ENCODE assay signal across 15 cellular contexts in the genomic region with DNA sequence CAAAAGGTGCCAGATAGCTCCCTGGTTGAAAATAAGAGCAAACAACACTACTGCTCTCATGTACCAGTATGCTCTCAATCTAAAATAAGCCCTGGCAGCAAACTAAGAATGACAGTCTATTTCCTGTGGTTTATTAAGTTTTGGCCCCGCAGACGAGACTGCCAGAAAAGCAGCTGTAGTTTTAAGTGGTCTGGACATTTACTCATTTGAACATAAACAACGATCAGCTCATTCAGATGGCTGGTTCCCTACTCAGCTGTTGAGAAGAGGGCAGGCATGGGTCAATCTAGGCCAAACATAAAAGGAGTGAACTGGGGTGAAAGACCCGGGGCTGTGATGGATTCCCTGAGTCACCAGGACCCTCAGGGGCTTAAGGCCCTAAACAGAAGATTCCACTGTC. TPM values are rescaled to one million over a fixed set of nuclear protein-coding genes. Genes with fewer than 3 reads are reported as not detected.
A peak's percentile ranks its signal among the peaks of the same experiment; 100 is the strongest.
DNase-seq lines count a peak whose midpoint lies in the region; ATAC-seq and TF ChIP-seq lines count a peak whose summit lies in the region.
"Had no signal": no experiment of that assay in that cellular context is flagged by ENCODE, and none has a peak within 500 bp of the region (broad histone marks: within the 10 kb centered on the region; RNA-seq: fewer than 3 reads in every experiment).

No MANE protein-coding gene starts in this region.

- no peaks in the 10 kb centered on the region for H3K79me2 ChIP-seq in mammary epithelial cell (ENCODE audit: insufficient read depth, low read length)

- H4K20me1 ChIP-seq in mammary epithelial cell (ENCODE audit: insufficient read depth, low read length): peaks cover 2% of the 10 kb centered on the region

- peaks cover 31% of the 10 kb centered on the region for H3K27me3 Mint-ChIP-seq in type B pancreatic cell
- H3K27me3 Mint-ChIP-seq in stimulated activated naive B cell treated with anti-CD40 and anti-IgM and Interleukin-4, amounts not matched to agents 10 μg/mL and 1 μg/mL and 100 μg/mL, for 72 hours: peaks cover 54 to 69% of the 10 kb centered on the region in 2 donors

- no peak for TF ChIP-seq CTCF in breast epithelium (IDR thresholded peaks at IDR 0.05)
- no peak for TF ChIP-seq CTCF in mammary epithelial cell (conservative IDR thresholded peaks at IDR 0.05 in 1 of 2, IDR thresholded peaks at IDR 0.05 in 1 of 2; ENCODE audit: extremely low read depth in 1 of 2, insufficient read depth in 1 of 2, low read depth in 1 of 2, low read length in 2 of 2)
- no peak for TF ChIP-seq CTCF in type B pancreatic cell (conservative IDR thresholded peaks at IDR 0.05)

- BruUV-seq in mammary epithelial cell (replicated peaks; lab: Mats Ljungman, UMichigan): no TSS peak

- CTCF ChIA-PET in mammary epithelial cell (lab: Charles Lee; ENCODE audit: low non-redundant PET): no interaction called here

- H3K27ac ChIP-seq in breast epithelium: peak overlapping the region; percentile 73 to 84
- no peak overlapping the region for H3K27ac ChIP-seq in mammary epithelial cell (ENCODE audit: insufficient read depth, low read depth, low read length)

- H3K9me3 Mint-ChIP-seq in type B pancreatic cell: no peaks in the 10 kb centered on the region
- H3K9me3 Mint-ChIP-seq in stimulated activated naive B cell treated with anti-CD40 and anti-IgM and Interleukin-4, amounts not matched to agents 10 μg/mL and 1 μg/mL and 100 μg/mL, for 72 hours: no peaks in the 10 kb centered on the region
- H3K9me3 Mint-ChIP-seq: activated B cell treated with CpG ODN at 0.5 μM for 24 hours had no signal

- H3K9me3 ChIP-seq in breast epithelium (no peaks in the 10 kb centered on the region), mammary epithelial cell (replicated peaks; ENCODE audit: insufficient read depth, low read length) (peaks cover 2% of the 10 kb centered on the region)

- peak; percentile 44 for ATAC-seq in SK-N-SH treated with all-trans-retinoic acid at 6 μM for 48 hours
- no peak for ATAC-seq in stimulated activated naive B cell treated with anti-CD40 and anti-IgM and Interleukin-4, amounts not matched to agents 10 μg/mL and 1 μg/mL and 100 μg/mL, for 72 hours (replicated peaks)
- ATAC-seq in left lobe of liver: no peak
- ATAC-seq: sciatic nerve had no signal

- no peak overlapping the region for H3K27ac Mint-ChIP-seq in type B pancreatic cell
- no peak overlapping the region for H3K27ac Mint-ChIP-seq in stimulated activated naive B cell treated with anti-CD40 and anti-IgM and Interleukin-4, amounts not matched to agents 10 μg/mL and 1 μg/mL and 100 μg/mL, for 72 hours
- H3K27ac Mint-ChIP-seq: activated B cell treated with CpG ODN at 0.5 μM for 24 hours had no signal

- H3K4me3 ChIP-seq in breast epithelium: no peak overlapping the region
- H3K4me3 ChIP-seq in mammary epithelial cell (replicated peaks in 1 of 3; ENCODE audit: insufficient read depth in 1 of 3, low read depth in 2 of 3, low read length in 3 of 3): no peak overlapping the region

- H3K4me1 Mint-ChIP-seq in type B pancreatic cell (ENCODE audit: unreplicated experiment): peaks cover 27% of the 10 kb centered on the region
- peaks cover 18 to 33% of the 10 kb centered on the region in 2 donors for H3K4me1 Mint-ChIP-seq in stimulated activated naive B cell treated with anti-CD40 and anti-IgM and Interleukin-4, amounts not matched to agents 10 μg/mL and 1 μg/mL and 100 μg/mL, for 72 hours

- H2AFZ ChIP-seq in mammary epithelial cell (ENCODE audit: low read depth, low read length): no peak overlapping the region

- H3K9ac ChIP-seq in mammary epithelial cell (ENCODE audit: insufficient read depth, low read length): no peak overlapping the region

- peaks cover 0 to 11% of the 10 kb centered on the region in 2 donors for H3K4me1 ChIP-seq in breast epithelium
- peaks cover 23% of the 10 kb centered on the region for H3K4me1 ChIP-seq in mammary epithelial cell (ENCODE audit: insufficient read depth, low read length)

- WGBS in mammary epithelial cell (ENCODE audit: low coverage, missing lambda C conversion rate): 8% methylated on average over 4 of the region's 4 CpGs

- no peak for DNase-seq in breast epithelium (ENCODE audit: low spot score in 2 of 2)
- no peak for DNase-seq in mammary epithelial cell
- peak; percentile 43 for DNase-seq in iris pigment epithelial cell (ENCODE audit: low read depth)
- no peak for DNase-seq in type B pancreatic cell (ENCODE audit: extremely low spot score, unreplicated experiment)
- no peak for DNase-seq in stimulated activated naive B cell treated with anti-CD40 and anti-IgM and Interleukin-4, amounts not matched to agents 10 μg/mL and 1 μg/mL and 100 μg/mL, for 72 hours
- DNase-seq in left lobe of liver (ENCODE audit: low spot score): no peak
- no peak for DNase-seq in MV-4-11 (lab: John Stamatoyannopoulos, UW)
- DNase-seq: ACHN, activated B cell treated with CpG ODN at 0.5 μM for 24 hours, DMS53, GOT3, NCI-H526 treated with DMSO at 0.1 percent for 48 hours had no signal

- in situ Hi-C loops in mammary epithelial cell (cut with MboI; ENCODE audit: low sequenced_read_pairs in 2 of 2): no loop called here

- H3K4me3 Mint-ChIP-seq in type B pancreatic cell: peak overlapping the region; percentile 36
- no peak overlapping the region for H3K4me3 Mint-ChIP-seq in stimulated activated naive B cell treated with anti-CD40 and anti-IgM and Interleukin-4, amounts not matched to agents 10 μg/mL and 1 μg/mL and 100 μg/mL, for 72 hours
- H3K4me3 Mint-ChIP-seq: activated B cell treated with CpG ODN at 0.5 μM for 24 hours had no signal

- H3K27me3 ChIP-seq in breast epithelium (no peaks in the 10 kb centered on the region), mammary epithelial cell (ENCODE audit: insufficient read depth, low read length) (peaks cover 32% of the 10 kb centered on the region)

- H3K4me2 ChIP-seq in mammary epithelial cell (ENCODE audit: insufficient read depth, low read depth, low read length): no peak overlapping the region

- TF ChIP-seq POLR2A in breast epithelium (IDR thresholded peaks at IDR 0.05): no peak

- dilution Hi-C loops in mammary epithelial cell (cut with HindIII; ENCODE audit: low sequenced_read_pairs): no loop called here

- intact Hi-C loops in breast epithelium (cut with DNase I; ENCODE audit: low total_unique reads): no loop called here
- intact Hi-C loops in mammary epithelial cell (cut with micrococcal nuclease): no loop called here

- H3K36me3 Mint-ChIP-seq in type B pancreatic cell: peaks cover 5% of the 10 kb centered on the region
- H3K36me3 Mint-ChIP-seq in stimulated activated naive B cell treated with anti-CD40 and anti-IgM and Interleukin-4, amounts not matched to agents 10 μg/mL and 1 μg/mL and 100 μg/mL, for 72 hours: no peaks in the 10 kb centered on the region

- H3K36me3 ChIP-seq in breast epithelium (no peaks in the 10 kb centered on the region), mammary epithelial cell (ENCODE audit: insufficient read depth, low read length) (no peaks in the 10 kb centered on the region)

TF ChIP-seq in SK-N-SH treated with all-trans-retinoic acid at 6 μM for 48 hours, 23 proteins besides CTCF, POLR2A, EP300 and RAD21 (continues in another document):
- TF ChIP-seq TOX (CRISPR knock-in tag; IDR thresholded peaks at IDR 0.05; ENCODE audit: borderline replicate concordance) (no peak), ZNF565 (CRISPR knock-in tag; conservative IDR thresholded peaks at IDR 0.05; ENCODE audit: low read depth) (no peak), ZNF8 (CRISPR knock-in tag; IDR thresholded peaks at IDR 0.05) (no peak; the same call in 1 of the 2 replicates), ZC3H10 (CRISPR knock-in tag; IDR thresholded peaks at IDR 0.05) (no peak), TCF4 (CRISPR knock-in tag; IDR thresholded peaks at IDR 0.05; ENCODE audit: borderline replicate concordance) (peak; percentile 94), ZNF70 (CRISPR knock-in tag; IDR thresholded peaks at IDR 0.05) (no peak; the same call in 1 of the 2 replicates)
- TF ChIP-seq, protein P1, sequence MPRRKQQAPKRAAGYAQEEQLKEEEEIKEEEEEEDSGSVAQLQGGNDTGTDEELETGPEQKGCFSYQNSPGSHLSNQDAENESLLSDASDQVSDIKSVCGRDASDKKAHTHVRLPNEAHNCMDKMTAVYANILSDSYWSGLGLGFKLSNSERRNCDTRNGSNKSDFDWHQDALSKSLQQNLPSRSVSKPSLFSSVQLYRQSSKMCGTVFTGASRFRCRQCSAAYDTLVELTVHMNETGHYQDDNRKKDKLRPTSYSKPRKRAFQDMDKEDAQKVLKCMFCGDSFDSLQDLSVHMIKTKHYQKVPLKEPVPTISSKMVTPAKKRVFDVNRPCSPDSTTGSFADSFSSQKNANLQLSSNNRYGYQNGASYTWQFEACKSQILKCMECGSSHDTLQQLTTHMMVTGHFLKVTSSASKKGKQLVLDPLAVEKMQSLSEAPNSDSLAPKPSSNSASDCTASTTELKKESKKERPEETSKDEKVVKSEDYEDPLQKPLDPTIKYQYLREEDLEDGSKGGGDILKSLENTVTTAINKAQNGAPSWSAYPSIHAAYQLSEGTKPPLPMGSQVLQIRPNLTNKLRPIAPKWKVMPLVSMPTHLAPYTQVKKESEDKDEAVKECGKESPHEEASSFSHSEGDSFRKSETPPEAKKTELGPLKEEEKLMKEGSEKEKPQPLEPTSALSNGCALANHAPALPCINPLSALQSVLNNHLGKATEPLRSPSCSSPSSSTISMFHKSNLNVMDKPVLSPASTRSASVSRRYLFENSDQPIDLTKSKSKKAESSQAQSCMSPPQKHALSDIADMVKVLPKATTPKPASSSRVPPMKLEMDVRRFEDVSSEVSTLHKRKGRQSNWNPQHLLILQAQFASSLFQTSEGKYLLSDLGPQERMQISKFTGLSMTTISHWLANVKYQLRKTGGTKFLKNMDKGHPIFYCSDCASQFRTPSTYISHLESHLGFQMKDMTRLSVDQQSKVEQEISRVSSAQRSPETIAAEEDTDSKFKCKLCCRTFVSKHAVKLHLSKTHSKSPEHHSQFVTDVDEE (CRISPR knock-in tag; IDR thresholded peaks at IDR 0.05): peak; percentile 98

RNA-seq across cellular contexts. Expression of a gene that starts 4.5 kb away (rescaled TPM):
- 1 to 10 TPM in 2 of 3 donors, under 1 TPM in 1; 0.48 to 8.3 (median 8.2) TPM for total RNA-seq in breast epithelium
- total RNA-seq in mammary epithelial cell: 1 to 10 TPM in 1 of 2 donors, not detected in 1; 4.5 TPM
- 0.01 TPM for polyA plus RNA-seq in mammary epithelial cell
- polyA minus RNA-seq in mammary epithelial cell: 0.10 TPM
- 3.9 and 42.9 TPM in 2 replicates for total RNA-seq in type B pancreatic cell (ENCODE audit: low replicate concordance)
- total RNA-seq in left lobe of liver: 0.18 TPM
- total RNA-seq: activated B cell treated with CpG ODN at 0.5 μM for 24 hours, mononuclear cell had no signal
